Comparison of ENCODE assay signal across 16 cellular contexts in genomic region chr9:79977510-79978197, GRCh38.
"Had no signal": no experiment of that assay in that cellular context is flagged by ENCODE, and none has a peak within 500 bp of the region (broad histone marks: within the 10 kb centered on the region; RNA-seq: fewer than 3 reads in every experiment).

No MANE protein-coding gene starts in this region.

- ATAC-seq: activated CD8-positive, alpha-beta memory T cell treated with anti-CD3 and anti-CD28 coated beads, Interleukin-2, amount 10 ng/mL, durations not matched to agents 7 days and 5 days; activated naive CD4-positive, alpha-beta T cell treated with anti-CD3 and anti-CD28 coated beads, Interleukin-2, amount 50 U/mL, for 72 hours; foreskin keratinocyte; heart right ventricle; left lobe of liver; natural killer cell treated with Interleukin-12 subunit alpha and Interleukin-12 subunit beta and Interleukin-15 and Interleukin-18, amount 100 ng/mL, for 72 hours; stimulated activated effector memory CD8-positive, alpha-beta T cell treated with anti-CD3 and anti-CD28 coated beads, Interleukin-12 subunit alpha, Interleukin-12 subunit beta, amount 100 ng/mL, for 72 hours had no signal

- H3K4me1 Mint-ChIP-seq: activated CD8-positive, alpha-beta memory T cell treated with anti-CD3 and anti-CD28 coated beads, Interleukin-2, amount 10 ng/mL, durations not matched to agents 7 days and 5 days; stimulated activated effector memory CD8-positive, alpha-beta T cell treated with anti-CD3 and anti-CD28 coated beads, Interleukin-12 subunit alpha, Interleukin-12 subunit beta, amount 100 ng/mL, for 72 hours had no signal

- H3K4me3 Mint-ChIP-seq: activated CD8-positive, alpha-beta memory T cell treated with anti-CD3 and anti-CD28 coated beads, Interleukin-2, amount 10 ng/mL, durations not matched to agents 7 days and 5 days; activated T-cell treated with anti-CD3 and anti-CD28 coated beads, Interleukin-2, amount 50 U/mL, for 24 hours; natural killer cell treated with Interleukin-12 subunit alpha and Interleukin-12 subunit beta and Interleukin-15 and Interleukin-18, amount 100 ng/mL, for 72 hours; stimulated activated effector memory CD8-positive, alpha-beta T cell treated with anti-CD3 and anti-CD28 coated beads, Interleukin-12 subunit alpha, Interleukin-12 subunit beta, amount 100 ng/mL, for 72 hours had no signal

- H3K27ac ChIP-seq: foreskin keratinocyte, heart right ventricle, pancreas, right atrium auricular region, tibial artery, vagina had no signal

- H3K9me3 ChIP-seq: heart right ventricle, pancreas, right atrium auricular region, tibial artery, vagina had no signal

- H3K4me1 ChIP-seq: foreskin keratinocyte, heart right ventricle, pancreas, right atrium auricular region, vagina had no signal

- DNase-seq: activated CD4-positive, alpha-beta T cell treated with anti-CD3 and anti-CD28 coated beads, Interleukin-2, amount 50 U/mL, for 48 hours; activated CD4-positive, CD25-positive, alpha-beta regulatory T cell treated with anti-CD3 and anti-CD28 coated beads, Interleukin-2, amount 50 U/mL, for 72 hours; activated CD8-positive, alpha-beta memory T cell treated with anti-CD3 and anti-CD28 coated beads, Interleukin-2, amount 10 ng/mL, durations not matched to agents 7 days and 5 days; activated effector memory CD4-positive, alpha-beta T cell treated with Interleukin-2 at 50 U/mL for 16 hours; activated T-cell treated with anti-CD3 and anti-CD28 coated beads, Interleukin-2, amount 50 U/mL, for 24 hours; amniotic stem cell; foreskin keratinocyte; heart right ventricle; pancreas; tibial artery had no signal

- H3K27ac Mint-ChIP-seq: activated CD8-positive, alpha-beta memory T cell treated with anti-CD3 and anti-CD28 coated beads, Interleukin-2, amount 10 ng/mL, durations not matched to agents 7 days and 5 days; activated naive CD4-positive, alpha-beta T cell treated with anti-CD3 and anti-CD28 coated beads, Interleukin-2, amount 50 U/mL, for 72 hours; activated T-cell treated with anti-CD3 and anti-CD28 coated beads, Interleukin-2, amount 50 U/mL, for 24 hours; natural killer cell treated with Interleukin-12 subunit alpha and Interleukin-12 subunit beta and Interleukin-15 and Interleukin-18, amount 100 ng/mL, for 72 hours; stimulated activated effector memory CD8-positive, alpha-beta T cell treated with anti-CD3 and anti-CD28 coated beads, Interleukin-12 subunit alpha, Interleukin-12 subunit beta, amount 100 ng/mL, for 72 hours had no signal

- H3K4me3 ChIP-seq: heart right ventricle, pancreas, right atrium auricular region, tibial artery, vagina had no signal

- H3K36me3 ChIP-seq: heart right ventricle, pancreas, right atrium auricular region, tibial artery, vagina had no signal

- H3K9me3 Mint-ChIP-seq: activated naive CD4-positive, alpha-beta T cell treated with anti-CD3 and anti-CD28 coated beads, Interleukin-2, amount 50 U/mL, for 72 hours; activated T-cell treated with anti-CD3 and anti-CD28 coated beads, Interleukin-2, amount 50 U/mL, for 24 hours; natural killer cell treated with Interleukin-12 subunit alpha and Interleukin-12 subunit beta and Interleukin-15 and Interleukin-18, amount 100 ng/mL, for 72 hours; stimulated activated effector memory CD8-positive, alpha-beta T cell treated with anti-CD3 and anti-CD28 coated beads, Interleukin-12 subunit alpha, Interleukin-12 subunit beta, amount 100 ng/mL, for 72 hours had no signal

- H3K36me3 Mint-ChIP-seq: activated CD8-positive, alpha-beta memory T cell treated with anti-CD3 and anti-CD28 coated beads, Interleukin-2, amount 10 ng/mL, durations not matched to agents 7 days and 5 days; activated naive CD4-positive, alpha-beta T cell treated with anti-CD3 and anti-CD28 coated beads, Interleukin-2, amount 50 U/mL, for 72 hours; natural killer cell treated with Interleukin-12 subunit alpha and Interleukin-12 subunit beta and Interleukin-15 and Interleukin-18, amount 100 ng/mL, for 72 hours; stimulated activated effector memory CD8-positive, alpha-beta T cell treated with anti-CD3 and anti-CD28 coated beads, Interleukin-12 subunit alpha, Interleukin-12 subunit beta, amount 100 ng/mL, for 72 hours had no signal

- H3K27me3 ChIP-seq: foreskin keratinocyte, pancreas, right atrium auricular region, tibial artery, vagina had no signal
